20 cellular contexts compared by ENCODE assay signal in the genomic region with DNA sequence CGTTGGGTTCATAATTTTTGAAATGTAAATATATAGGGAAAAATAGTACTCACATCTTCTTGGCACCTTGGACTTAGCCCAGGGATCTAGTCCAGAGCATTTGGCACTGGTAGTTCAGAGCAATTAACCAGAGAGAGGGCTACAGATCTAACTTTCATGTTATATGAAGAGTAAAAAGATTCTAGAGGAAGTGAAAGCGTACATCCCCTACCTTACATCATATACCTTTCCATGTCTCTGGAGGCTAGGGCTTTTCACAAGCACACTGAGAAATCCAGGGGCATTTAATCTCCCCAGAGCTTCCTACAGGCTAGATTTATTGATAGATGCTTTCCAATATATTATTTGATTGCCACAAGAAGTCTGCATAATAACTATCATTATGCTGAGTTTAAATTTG.
DNase-seq lines count a peak whose midpoint lies in the region; ATAC-seq lines count a peak whose summit lies in the region.
"Had no signal": no experiment of that assay in that cellular context is flagged by ENCODE, and none has a peak within 500 bp of the region (broad histone marks: within the 10 kb centered on the region; RNA-seq: fewer than 3 reads in every experiment).

No MANE protein-coding gene starts in this region.

- no peaks in the 10 kb centered on the region for H3K4me1 Mint-ChIP-seq in stimulated activated naive B cell treated with anti-CD40 and anti-IgM and Interleukin-4, amounts not matched to agents 10 μg/mL and 1 μg/mL and 100 μg/mL, for 72 hours
- H3K4me1 Mint-ChIP-seq: CD14-positive monocyte had no signal

- ATAC-seq in GM18909 (IDR thresholded peaks at IDR 0.05; ENCODE audit: poor library complexity, unreplicated experiment) (peak; percentile 65), HG02610 (IDR thresholded peaks at IDR 0.05; ENCODE audit: unreplicated experiment) (peak; percentile 50), HG03520 (IDR thresholded peaks at IDR 0.05; ENCODE audit: unreplicated experiment) (peak; percentile 51)
- peak; percentile 50 to 71 for ATAC-seq in stimulated activated naive B cell treated with anti-CD40 and anti-IgM and Interleukin-4, amounts not matched to agents 10 μg/mL and 1 μg/mL and 100 μg/mL, for 72 hours (replicated peaks)
- ATAC-seq: activated CD4-positive, CD25-positive, alpha-beta regulatory T cell treated with anti-CD3 and anti-CD28 coated beads, Interleukin-2, amount 50 U/mL, for 24 hours; activated CD8-positive, alpha-beta T cell treated with anti-CD3 and anti-CD28 coated beads for 36 hours; foreskin keratinocyte; left colon had no signal

- DNase-seq in stimulated activated naive B cell treated with anti-CD40 and anti-IgM and Interleukin-4, amounts not matched to agents 10 μg/mL and 1 μg/mL and 100 μg/mL, for 72 hours, result no peak
- DNase-seq in NOMO-1 treated with DMSO at 0.1 percent for 48 hours (lab: John Stamatoyannopoulos, UW; ENCODE audit: unreplicated experiment) (no peak), NCI-H1417 treated with DMSO at 0.1 percent for 48 hours (lab: John Stamatoyannopoulos, UW) (no peak)
- no peak for DNase-seq in activated CD8-positive, alpha-beta memory T cell treated with anti-CD3 and anti-CD28 coated beads for 24 hours
- DNase-seq: activated CD8-positive, alpha-beta T cell treated with anti-CD3 and anti-CD28 coated beads for 36 hours; activated gamma-delta T cell treated with Interleukin-2 at 50 U/mL for 16 hours; effector memory CD4-positive, alpha-beta T cell; foreskin keratinocyte; left colon; mesenchymal stem cell; NCI-H2081; nucleus accumbens; SK-N-SH; stimulated activated CD4-positive, alpha-beta T cell treated with anti-CD3 and anti-CD28 coated beads, Interleukin-1b, Interleukin-23, amount 100 ng/mL, for 48 hours had no signal

- H3K36me3 Mint-ChIP-seq in stimulated activated naive B cell treated with anti-CD40 and anti-IgM and Interleukin-4, amounts not matched to agents 10 μg/mL and 1 μg/mL and 100 μg/mL, for 72 hours, result no peaks in the 10 kb centered on the region
- H3K36me3 Mint-ChIP-seq: brain, CD14-positive monocyte had no signal

- H3K27ac Mint-ChIP-seq in stimulated activated naive B cell treated with anti-CD40 and anti-IgM and Interleukin-4, amounts not matched to agents 10 μg/mL and 1 μg/mL and 100 μg/mL, for 72 hours, result no peak overlapping the region
- H3K27ac Mint-ChIP-seq: activated CD8-positive, alpha-beta T cell treated with anti-CD3 and anti-CD28 coated beads for 36 hours; brain; CD14-positive monocyte had no signal

- no peak overlapping the region for H3K4me3 Mint-ChIP-seq in stimulated activated naive B cell treated with anti-CD40 and anti-IgM and Interleukin-4, amounts not matched to agents 10 μg/mL and 1 μg/mL and 100 μg/mL, for 72 hours
- H3K4me3 Mint-ChIP-seq: activated CD8-positive, alpha-beta T cell treated with anti-CD3 and anti-CD28 coated beads for 36 hours; brain; CD14-positive monocyte had no signal

- H3K27me3 Mint-ChIP-seq in stimulated activated naive B cell treated with anti-CD40 and anti-IgM and Interleukin-4, amounts not matched to agents 10 μg/mL and 1 μg/mL and 100 μg/mL, for 72 hours, result no peaks in the 10 kb centered on the region
- H3K27me3 Mint-ChIP-seq: activated CD8-positive, alpha-beta T cell treated with anti-CD3 and anti-CD28 coated beads for 36 hours; brain had no signal

- peaks cover 0 to 1% of the 10 kb centered on the region in 2 donors for H3K9me3 Mint-ChIP-seq in stimulated activated naive B cell treated with anti-CD40 and anti-IgM and Interleukin-4, amounts not matched to agents 10 μg/mL and 1 μg/mL and 100 μg/mL, for 72 hours
